In the genomic region with DNA sequence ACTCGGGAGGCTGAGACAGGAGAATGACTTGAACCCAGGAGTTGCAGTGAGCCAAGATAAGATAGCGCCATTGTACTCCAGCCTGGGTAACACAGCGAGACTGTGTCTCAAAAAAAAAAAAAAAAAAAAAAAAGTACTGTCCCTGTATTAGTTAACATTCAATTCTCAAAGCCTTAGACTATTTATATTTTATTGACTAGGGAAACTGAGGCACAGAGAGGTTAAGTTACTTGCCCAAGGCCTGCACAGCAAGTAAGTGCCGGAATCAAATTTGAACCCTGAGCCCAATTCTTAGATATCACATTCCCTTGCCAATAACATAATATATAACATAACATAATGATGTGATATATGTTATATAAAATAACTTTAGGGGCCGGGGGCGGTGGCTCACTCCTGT, we compare ENCODE assay signal across 35 cellular contexts. TPM values are rescaled to one million over a fixed set of nuclear protein-coding genes. Genes with fewer than 3 reads are reported as not detected.
"Had no signal": no experiment of that assay in that cellular context is flagged by ENCODE, and none has a peak within 500 bp of the region (broad histone marks: within the 10 kb centered on the region; RNA-seq: fewer than 3 reads in every experiment).

No MANE protein-coding gene starts in this region.

- DNase-seq: activated B cell treated with CpG ODN at 0.5 μM for 24 hours; activated CD4-positive, alpha-beta memory T cell treated with anti-CD3 and anti-CD28 coated beads, Interleukin-2, amount 10 ng/mL, durations not matched to agents 7 days and 5 days; activated CD4-positive, alpha-beta T cell treated with anti-CD3 and anti-CD28 coated beads for 4 hours; activated CD4-positive, alpha-beta T cell treated with anti-CD3 and anti-CD28 coated beads, Interleukin-2, amount 50 U/mL, for 1 hour; activated CD4-positive, CD25-positive, alpha-beta regulatory T cell treated with anti-CD3 and anti-CD28 coated beads, Interleukin-2, amount 50 U/mL, for 72 hours; activated CD8-positive, alpha-beta memory T cell treated with anti-CD3 and anti-CD28 coated beads for 24 hours; activated CD8-positive, alpha-beta memory T cell treated with anti-CD3 and anti-CD28 coated beads, Interleukin-2, amount 10 ng/mL, durations not matched to agents 7 days and 5 days; activated CD8-positive, alpha-beta memory T cell treated with anti-CD3 and anti-CD28 coated beads, Interleukin-2, amount 50 U/mL, for 48 hours; activated effector memory CD4-positive, alpha-beta T cell treated with Interleukin-2 at 50 U/mL for 16 hours; activated naive CD4-positive, alpha-beta T cell; activated naive CD4-positive, alpha-beta T cell treated with anti-CD3 and anti-CD28 coated beads, Interleukin-2, amount 50 U/mL, for 16 hours; activated naive CD8-positive, alpha-beta T cell treated with anti-CD3 and anti-CD28 coated beads for 36 hours; amniotic stem cell; aorta; brain microvascular endothelial cell; central memory CD4-positive, alpha-beta T cell; Karpas-422; NCI-H1105; NCI-H1436; NCI-H1694; NCI-H2029; NCI-H510A; NCI-H526; NCI-H748 treated with DMSO at 0.1 percent for 48 hours; NK-92 treated with Interleukin-12 subunit alpha and Interleukin-12 subunit beta, amount 100 ng/mL, for 24 hours; PC-3; Peyer's patch; SIG-M5; T-helper 9 cell had no signal

- H3K27ac Mint-ChIP-seq: activated B cell treated with CpG ODN at 0.5 μM for 24 hours; activated CD4-positive, alpha-beta memory T cell treated with anti-CD3 and anti-CD28 coated beads, Interleukin-2, amount 10 ng/mL, durations not matched to agents 7 days and 5 days; activated CD8-positive, alpha-beta memory T cell treated with anti-CD3 and anti-CD28 coated beads, Interleukin-2, amount 10 ng/mL, durations not matched to agents 7 days and 5 days; activated naive CD8-positive, alpha-beta T cell treated with anti-CD3 and anti-CD28 coated beads for 36 hours had no signal

- H3K36me3 Mint-ChIP-seq: activated CD8-positive, alpha-beta memory T cell treated with anti-CD3 and anti-CD28 coated beads, Interleukin-2, amount 10 ng/mL, durations not matched to agents 7 days and 5 days; activated naive CD8-positive, alpha-beta T cell treated with anti-CD3 and anti-CD28 coated beads for 36 hours had no signal

- ATAC-seq: activated CD8-positive, alpha-beta memory T cell treated with anti-CD3 and anti-CD28 coated beads, Interleukin-2, amount 10 ng/mL, durations not matched to agents 7 days and 5 days; PC-3; Right ventricle myocardium inferior; SK-N-SH treated with all-trans-retinoic acid at 6 μM for 48 hours had no signal

- H3K9me3 Mint-ChIP-seq: activated B cell treated with CpG ODN at 0.5 μM for 24 hours; activated CD4-positive, alpha-beta memory T cell treated with anti-CD3 and anti-CD28 coated beads, Interleukin-2, amount 10 ng/mL, durations not matched to agents 7 days and 5 days; activated naive CD8-positive, alpha-beta T cell treated with anti-CD3 and anti-CD28 coated beads for 36 hours had no signal

RNA-seq across cellular contexts. Expression of a gene that starts 0.9 kb away (rescaled TPM):
- total RNA-seq: activated B cell treated with CpG ODN at 0.5 μM for 24 hours; activated CD4-positive, alpha-beta memory T cell treated with anti-CD3 and anti-CD28 coated beads, Interleukin-2, amount 10 ng/mL, durations not matched to agents 7 days and 5 days; activated CD8-positive, alpha-beta memory T cell treated with anti-CD3 and anti-CD28 coated beads, Interleukin-2, amount 10 ng/mL, durations not matched to agents 7 days and 5 days; activated naive CD8-positive, alpha-beta T cell treated with anti-CD3 and anti-CD28 coated beads for 36 hours; aorta; Peyer's patch; Right ventricle myocardium inferior; T-helper 1 cell treated with Interleukin-12 subunit alpha and Interleukin-12 subunit beta and Interleukin-4 antibody, amounts not matched to agents 30 ng/mL and 1 ng/mL, for 36 hours had no signal

RNA-seq across cellular contexts. Expression of a gene that starts 17.0 kb away (rescaled TPM):
- total RNA-seq: activated B cell treated with CpG ODN at 0.5 μM for 24 hours; activated CD4-positive, alpha-beta memory T cell treated with anti-CD3 and anti-CD28 coated beads, Interleukin-2, amount 10 ng/mL, durations not matched to agents 7 days and 5 days; activated CD8-positive, alpha-beta memory T cell treated with anti-CD3 and anti-CD28 coated beads, Interleukin-2, amount 10 ng/mL, durations not matched to agents 7 days and 5 days; activated naive CD8-positive, alpha-beta T cell treated with anti-CD3 and anti-CD28 coated beads for 36 hours; aorta; chondrocyte; MCF 10A; PC-3; Peyer's patch; SK-MEL-5; T-helper 1 cell treated with Interleukin-12 subunit alpha and Interleukin-12 subunit beta and Interleukin-4 antibody, amounts not matched to agents 30 ng/mL and 1 ng/mL, for 36 hours had no signal
